In the genomic region with DNA sequence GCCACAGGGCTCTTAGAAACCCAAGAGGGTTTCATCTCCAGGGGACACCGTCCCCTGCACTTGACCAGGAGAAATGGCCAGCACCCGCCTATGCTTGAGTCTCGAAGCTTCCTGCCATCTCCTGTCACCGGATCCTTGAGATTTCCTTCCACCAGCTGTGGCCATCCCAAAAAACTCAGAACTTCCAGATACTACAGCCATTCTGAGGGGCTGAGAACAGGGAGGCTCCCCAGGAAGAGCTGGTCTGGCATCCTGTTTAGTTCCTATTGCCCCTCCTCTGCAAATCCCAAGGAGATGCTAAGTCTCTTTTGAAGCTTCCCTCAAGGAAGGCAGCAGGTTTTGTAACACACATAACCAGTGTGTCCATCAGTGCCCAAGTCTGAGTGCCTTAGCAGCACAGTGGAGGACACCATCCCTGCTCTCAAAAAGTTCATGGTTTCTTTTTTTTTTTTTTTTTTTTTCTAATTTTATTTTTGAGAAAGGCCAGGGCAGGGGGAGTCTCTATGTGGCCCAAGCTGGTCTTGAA, we compare ENCODE assay signal across 8 cellular contexts. TPM values are rescaled to one million over a fixed set of nuclear protein-coding genes. Genes with fewer than 3 reads are reported as not detected.
DNase-seq lines count a peak whose midpoint lies in the region; TF ChIP-seq lines count a peak whose summit lies in the region.

No MANE protein-coding gene starts in this region.

- TF ChIP-seq EP300 in sigmoid colon (IDR thresholded peaks at IDR 0.05) = no peak

- intact Hi-C loops in esophagus squamous epithelium (cut with DNase I) (no loop called here), sigmoid colon (cut with DNase I) (no loop called here)

- no peak for TF ChIP-seq CTCF in GM12865 (IDR thresholded peaks at IDR 0.05; ENCODE audit: insufficient read depth, low read depth, low read length, missing control alignments)
- no peak for TF ChIP-seq CTCF in esophagus squamous epithelium (IDR thresholded peaks at IDR 0.05)
- TF ChIP-seq CTCF in sigmoid colon (IDR thresholded peaks at IDR 0.05) = no peak

- TF ChIP-seq POLR2A in esophagus squamous epithelium (IDR thresholded peaks at IDR 0.05) (no peak), sigmoid colon (IDR thresholded peaks at IDR 0.05) (no peak)

- DNase-seq in GM12865 (ENCODE audit: low read depth) = peak; percentile 29
- DNase-seq in SK-N-MC (ENCODE audit: low read depth, low spot score) = no peak
- DNase-seq in esophagus squamous epithelium (lab: John Stamatoyannopoulos, UW) = no peak
- DNase-seq in sigmoid colon = no peak
- no peak for DNase-seq in GF-D8 (lab: John Stamatoyannopoulos, UW)
- no peak for DNase-seq in NCI-H2196 (lab: John Stamatoyannopoulos, UW; ENCODE audit: unreplicated experiment)
- no peak for DNase-seq in NCI-H146 (lab: John Stamatoyannopoulos, UW)
- DNase-seq in NCI-H69 (lab: John Stamatoyannopoulos, UW) = no peak

- H3K4me1 ChIP-seq in esophagus squamous epithelium = peaks cover 71 to 84% (median 72%) of the 10 kb centered on the region in 3 donors
- peaks cover 0 to 69% (median 61%) of the 10 kb centered on the region in 4 donors for H3K4me1 ChIP-seq in sigmoid colon

- H3K9me3 ChIP-seq in SK-N-MC (ENCODE audit: low read depth, low read length) (no peaks in the 10 kb centered on the region), esophagus squamous epithelium (no peaks in the 10 kb centered on the region), sigmoid colon (no peaks in the 10 kb centered on the region)

- H3K4me3 ChIP-seq in GM12865 (ENCODE audit: low read depth, low read length) (peak overlapping the region; percentile 95), SK-N-MC (peak overlapping the region; percentile 95), esophagus squamous epithelium (peak overlapping the region; percentile 89 to 99 (median 94)), sigmoid colon (peak overlapping the region; percentile 71 to 99 (median 93))

- peaks cover 3% of the 10 kb centered on the region; the same call in 1 of the 2 replicates for H3K36me3 ChIP-seq in SK-N-MC (ENCODE audit: insufficient read depth, low read length)
- peaks cover 0 to 29% (median 14%) of the 10 kb centered on the region in 3 donors for H3K36me3 ChIP-seq in esophagus squamous epithelium
- peaks cover 6 to 24% (median 9%) of the 10 kb centered on the region in 4 donors for H3K36me3 ChIP-seq in sigmoid colon

- WGBS in esophagus squamous epithelium, 2 donors = 42 to 54% methylated on average over 4 of the region's 4 CpGs
- 67 to 78% methylated on average over 4 of the region's 4 CpGs for WGBS in sigmoid colon, 2 donors

- H3K27ac ChIP-seq in SK-N-MC (no peak overlapping the region), esophagus squamous epithelium (peak overlapping the region; percentile 98 to 100 (median 98)), sigmoid colon (peak overlapping the region; percentile 91 to 94 (median 92))

- H3K9ac ChIP-seq in SK-N-MC (ENCODE audit: insufficient read length) = peak overlapping the region; percentile 84

- H3K27me3 ChIP-seq in esophagus squamous epithelium (no peaks in the 10 kb centered on the region), sigmoid colon (no peaks in the 10 kb centered on the region)

RNA-seq across cellular contexts. Expression of a gene that starts 2.0 kb away (rescaled TPM):
- total RNA-seq in esophagus squamous epithelium = 10 to 100 TPM in 3 of 4 donors, 1 to 10 TPM in 1; 7.9 to 27.2 (median 13.6) TPM
- total RNA-seq in sigmoid colon = 10 to 100 TPM in 1 of 4 donors, 1 to 10 TPM in 3; 3.9 to 11.8 (median 6.5) TPM
- polyA plus RNA-seq in sigmoid colon = 100 to 1,000 TPM in 1 of 3 donors, 10 to 100 TPM in 2; 56.0 to 105 (median 98.7) TPM

RNA-seq across cellular contexts. Expression of a gene that starts 26.8 kb away (rescaled TPM):
- total RNA-seq in esophagus squamous epithelium (1 to 10 TPM in 1 of 4 donors, under 1 TPM in 3; 0.11 to 3.4 (median 0.26) TPM), sigmoid colon (1 to 10 TPM; 3.1 to 9.1 (median 4.5) TPM)
- polyA plus RNA-seq in sigmoid colon = 10 to 100 TPM in 2 of 3 donors, 1 to 10 TPM in 1; 6.0 to 29.5 (median 10.9) TPM

RNA-seq across cellular contexts. Expression of a gene that starts 41.0 kb away (rescaled TPM):
- total RNA-seq in esophagus squamous epithelium (1 to 10 TPM; 1.1 to 2.8 (median 1.8) TPM), sigmoid colon (1 to 10 TPM; 2.0 to 5.0 (median 3.3) TPM)
- 1 to 10 TPM in 2 of 3 donors, under 1 TPM in 1; 0.69 to 3.2 (median 1.8) TPM for polyA plus RNA-seq in sigmoid colon
